21 cellular contexts compared by ENCODE assay signal in the genomic region with DNA sequence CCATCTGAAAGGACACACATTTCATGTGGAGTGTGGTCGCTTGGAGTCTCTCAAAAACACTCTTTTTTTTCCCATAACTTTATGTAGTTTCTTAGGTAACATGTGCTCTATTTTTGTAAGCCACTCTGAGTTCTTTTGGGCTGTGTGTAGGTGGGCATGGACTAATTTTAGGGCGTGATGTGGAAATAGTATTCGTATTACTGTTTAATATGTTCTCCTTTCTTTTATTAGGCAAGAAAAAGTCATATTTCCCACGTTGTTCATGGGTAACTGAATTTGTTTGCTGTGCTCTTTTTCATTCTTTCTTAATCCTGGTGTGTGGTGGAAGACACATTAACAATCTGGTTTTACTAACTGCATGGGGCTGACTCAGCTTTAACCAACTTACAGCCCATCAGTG. TPM values are rescaled to one million over a fixed set of nuclear protein-coding genes. Genes with fewer than 3 reads are reported as not detected.
DNase-seq lines count a peak whose midpoint lies in the region; ATAC-seq and TF ChIP-seq lines count a peak whose summit lies in the region.
"Had no signal": no experiment of that assay in that cellular context is flagged by ENCODE, and none has a peak within 500 bp of the region (broad histone marks: within the 10 kb centered on the region; RNA-seq: fewer than 3 reads in every experiment).

No MANE protein-coding gene starts in this region.

- peaks cover 64% of the 10 kb centered on the region for H3K36me3 ChIP-seq in CD8-positive, alpha-beta T cell (ENCODE audit: insufficient read depth, low read length)
- H3K36me3 ChIP-seq in smooth muscle cell (ENCODE audit: low read depth), result peaks cover 24% of the 10 kb centered on the region

- H3K27ac ChIP-seq in CD8-positive, alpha-beta T cell (ENCODE audit: low read depth, low read length), result no peak overlapping the region
- peak overlapping the region; percentile 54 for H3K27ac ChIP-seq in smooth muscle cell (ENCODE audit: low read depth)
- H3K27ac ChIP-seq in substantia nigra (ENCODE audit: low read depth, low read length, poor library complexity, severe bottlenecking), result no peak overlapping the region
- H3K27ac ChIP-seq: gastroesophageal sphincter, testis had no signal

- H3K9me3 Mint-ChIP-seq in CD8-positive, alpha-beta T cell, result no peaks in the 10 kb centered on the region
- no peaks in the 10 kb centered on the region for H3K9me3 Mint-ChIP-seq in activated naive CD4-positive, alpha-beta T cell treated with anti-CD3 and anti-CD28 coated beads for 36 hours
- H3K9me3 Mint-ChIP-seq: CD4-positive, CD25-positive, alpha-beta regulatory T cell; IgD-negative memory B cell had no signal

- H3K4me3 Mint-ChIP-seq in CD8-positive, alpha-beta T cell, result no peak overlapping the region
- H3K4me3 Mint-ChIP-seq in activated naive CD4-positive, alpha-beta T cell treated with anti-CD3 and anti-CD28 coated beads for 36 hours, result no peak overlapping the region
- H3K4me3 Mint-ChIP-seq: CD4-positive, CD25-positive, alpha-beta regulatory T cell had no signal

- no peak for ATAC-seq in CD8-positive, alpha-beta T cell
- ATAC-seq: gastroesophageal sphincter had no signal

- H3K27me3 ChIP-seq in CD8-positive, alpha-beta T cell (ENCODE audit: insufficient read depth, low read length), result no peaks in the 10 kb centered on the region
- H3K27me3 ChIP-seq in smooth muscle cell (ENCODE audit: low read depth), result no peaks in the 10 kb centered on the region
- H3K27me3 ChIP-seq: gastroesophageal sphincter, testis had no signal

- peaks cover 30% of the 10 kb centered on the region for H3F3A ChIP-seq in smooth muscle cell (ENCODE audit: low read depth)

- no peaks in the 10 kb centered on the region for H3K9me3 ChIP-seq in CD8-positive, alpha-beta T cell (ENCODE audit: low read length)
- H3K9me3 ChIP-seq in smooth muscle cell (replicated peaks; ENCODE audit: low read depth), result no peaks in the 10 kb centered on the region
- H3K9me3 ChIP-seq: gastroesophageal sphincter, testis had no signal

- H3K36me3 Mint-ChIP-seq in CD8-positive, alpha-beta T cell, result peaks cover 92% of the 10 kb centered on the region
- peaks cover 14% of the 10 kb centered on the region for H3K36me3 Mint-ChIP-seq in activated naive CD4-positive, alpha-beta T cell treated with anti-CD3 and anti-CD28 coated beads for 36 hours (ENCODE audit: low read depth)

- no peak overlapping the region for H2AFZ ChIP-seq in smooth muscle cell (ENCODE audit: low read depth)

- peaks cover 100% of the 10 kb centered on the region for H4K20me1 ChIP-seq in smooth muscle cell (ENCODE audit: low read depth)

- H3K4me1 Mint-ChIP-seq in CD8-positive, alpha-beta T cell (ENCODE audit: low read depth), result peaks cover 24% of the 10 kb centered on the region
- H3K4me1 Mint-ChIP-seq in activated naive CD4-positive, alpha-beta T cell treated with anti-CD3 and anti-CD28 coated beads for 36 hours (ENCODE audit: low read depth), result peaks cover 11% of the 10 kb centered on the region

- H3K4me1 ChIP-seq in CD8-positive, alpha-beta T cell (ENCODE audit: insufficient read depth, low read length), result no peaks in the 10 kb centered on the region
- no peaks in the 10 kb centered on the region for H3K4me1 ChIP-seq in smooth muscle cell (ENCODE audit: low read depth)

- intact Hi-C loops in CD8-positive, alpha-beta T cell (cut with DNase I, micrococcal nuclease), result no loop called here
- intact Hi-C loops in activated naive CD4-positive, alpha-beta T cell treated with anti-CD3 and anti-CD28 coated beads for 36 hours (cut with micrococcal nuclease), result no loop called here

- H3K4me2 ChIP-seq in smooth muscle cell, result peak overlapping the region; percentile 30

- CTCF ChIA-PET in CD8-positive, alpha-beta T cell (lab: Charles Lee), result no interaction called here
- CTCF ChIA-PET in activated naive CD4-positive, alpha-beta T cell treated with anti-CD3 and anti-CD28 coated beads for 36 hours (lab: Charles Lee), result no interaction called here

- H3K4me3 ChIP-seq in CD8-positive, alpha-beta T cell (ENCODE audit: low read depth, low read length), result no peak overlapping the region
- H3K4me3 ChIP-seq in smooth muscle cell, result no peak overlapping the region
- H3K4me3 ChIP-seq: gastroesophageal sphincter, lung, testis had no signal

- no peaks in the 10 kb centered on the region for H3K27me3 Mint-ChIP-seq in CD8-positive, alpha-beta T cell (ENCODE audit: low read depth)
- H3K27me3 Mint-ChIP-seq in activated naive CD4-positive, alpha-beta T cell treated with anti-CD3 and anti-CD28 coated beads for 36 hours (ENCODE audit: low read depth), result no peaks in the 10 kb centered on the region
- H3K27me3 Mint-ChIP-seq: CD4-positive, CD25-positive, alpha-beta regulatory T cell; IgD-negative memory B cell had no signal

- 68% methylated on average over 4 of the region's 4 CpGs for WGBS in smooth muscle cell (ENCODE audit: low lambda C conversion rate)

- H3K79me2 ChIP-seq in smooth muscle cell (ENCODE audit: low read depth), result peaks cover 96% of the 10 kb centered on the region

- POLR2A ChIA-PET in CD8-positive, alpha-beta T cell (lab: Charles Lee), result no interaction called here

- H3K27ac Mint-ChIP-seq in CD8-positive, alpha-beta T cell, result peak overlapping the region; percentile 41
- no peak overlapping the region for H3K27ac Mint-ChIP-seq in activated naive CD4-positive, alpha-beta T cell treated with anti-CD3 and anti-CD28 coated beads for 36 hours
- H3K27ac Mint-ChIP-seq: CD4-positive, CD25-positive, alpha-beta regulatory T cell; IgD-negative memory B cell had no signal

- H3K9ac ChIP-seq in smooth muscle cell (ENCODE audit: low read depth), result peak overlapping the region; percentile 6

- no peak for TF ChIP-seq CTCF in CD8-positive, alpha-beta T cell (IDR thresholded peaks at IDR 0.05)
- no peak for TF ChIP-seq CTCF in smooth muscle cell (IDR thresholded peaks at IDR 0.05; ENCODE audit: borderline replicate concordance, insufficient read depth, poor library complexity, severe bottlenecking)

- no peak for DNase-seq in CD8-positive, alpha-beta T cell
- DNase-seq in LHCN-M2 (ENCODE audit: low read depth), result peak; percentile 59
- DNase-seq in fibroblast of gingiva (ENCODE audit: low read depth), result peak; percentile 87
- no peak for DNase-seq in smooth muscle cell (lab: John Stamatoyannopoulos, UW; ENCODE audit: unreplicated experiment)
- no peak for DNase-seq in substantia nigra (lab: John Stamatoyannopoulos, UW)
- no peak for DNase-seq in activated naive CD4-positive, alpha-beta T cell treated with anti-CD3 and anti-CD28 coated beads for 36 hours
- DNase-seq in NCI-H146 treated with DMSO at 0.1 percent for 48 hours (lab: John Stamatoyannopoulos, UW; ENCODE audit: unreplicated experiment), result no peak
- no peak for DNase-seq in NCI-H1694 (lab: John Stamatoyannopoulos, UW)
- DNase-seq: activated gamma-delta T cell treated with Interleukin-2 at 50 U/mL for 16 hours; CD4-positive, CD25-positive, alpha-beta regulatory T cell; effector CD8-positive, alpha-beta T cell; H7; NCI-H1092; NCI-H2227 treated with DMSO at 0.1 percent for 48 hours; NK-92 treated with Interleukin-12 subunit alpha and Interleukin-12 subunit beta, amount 100 ng/mL, for 24 hours; RPMI8226; stimulated activated CD4-positive, alpha-beta T cell treated with anti-CD3 and anti-CD28 coated beads, Interleukin-2, amount 100 ng/mL, for 24 hours; testis had no signal

RNA-seq across cellular contexts. Expression of a gene that starts 27.4 kb away (rescaled TPM):
- total RNA-seq in CD8-positive, alpha-beta T cell, result 100 to 1,000 TPM; 266 to 279 TPM
- 52.4 and 69.1 TPM in 2 replicates for total RNA-seq in LHCN-M2 (2014; rRNA removed)
- polyA plus RNA-seq in LHCN-M2 (2012), result 36.6 TPM
- 103 and 111 TPM in 2 replicates for total RNA-seq in smooth muscle cell
- polyA plus RNA-seq in smooth muscle cell, result 82.0 and 82.6 TPM in 2 replicates
- total RNA-seq in activated naive CD4-positive, alpha-beta T cell treated with anti-CD3 and anti-CD28 coated beads for 36 hours, result 10 to 100 TPM; 43.1 to 47.1 TPM

Comparison
In these comparisons a context has a peak if more than half of its experiments do, and no peak if none do; other contexts are left out.
1. DNase-seq: peak in LHCN-M2 (single experiment) and fibroblast of gingiva (single experiment); none in CD8-positive, alpha-beta T cell (0 of 7), smooth muscle cell (single experiment), substantia nigra (0 of 49), activated naive CD4-positive, alpha-beta T cell treated with anti-CD3 and anti-CD28 coated beads for 36 hours (single experiment), NCI-H146 treated with DMSO at 0.1 percent for 48 hours (single experiment) and NCI-H1694 (single experiment).